ENCODE assay signal across 14 cellular contexts in the genomic region with DNA sequence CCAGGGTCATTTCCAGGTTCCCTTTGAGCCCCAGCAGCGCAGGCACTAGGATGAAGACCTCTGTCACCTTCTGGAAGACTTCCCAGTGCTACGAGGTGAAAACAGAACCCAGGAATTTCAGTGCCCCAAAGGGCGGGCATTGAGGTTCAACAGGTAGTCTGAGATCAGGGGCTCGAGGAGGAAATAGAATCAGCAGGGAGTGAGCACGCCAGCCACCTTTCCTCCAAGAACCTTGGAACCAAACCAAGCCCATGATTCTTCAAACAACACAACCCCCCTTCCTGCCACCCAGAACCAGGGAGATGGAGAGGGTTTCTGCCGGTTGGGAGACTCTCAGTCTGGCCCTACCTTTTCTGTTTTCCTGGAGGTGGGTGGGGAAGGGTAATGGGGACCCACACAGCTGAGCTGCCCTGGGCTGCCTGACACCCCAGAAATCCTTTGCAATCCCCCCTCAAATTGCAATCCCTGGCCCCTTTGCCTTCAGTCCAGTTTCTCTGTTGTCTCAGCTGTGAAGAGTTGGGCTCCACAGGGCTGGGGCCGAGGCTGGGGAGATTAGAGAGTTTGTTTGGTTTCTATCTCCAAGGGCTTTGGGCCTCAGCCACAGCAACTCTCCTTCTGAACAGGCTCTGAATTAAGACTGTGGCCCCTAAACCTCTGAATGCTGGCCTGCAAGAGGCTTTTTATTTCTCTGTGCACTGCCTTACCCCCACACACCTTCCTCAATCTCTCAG. TPM values are rescaled to one million over a fixed set of nuclear protein-coding genes. Genes with fewer than 3 reads are reported as not detected.
DNase-seq lines count a peak whose midpoint lies in the region; ATAC-seq and TF ChIP-seq lines count a peak whose summit lies in the region.
"Had no signal": no experiment of that assay in that cellular context is flagged by ENCODE, and none has a peak within 500 bp of the region (broad histone marks: within the 10 kb centered on the region; RNA-seq: fewer than 3 reads in every experiment).

No MANE protein-coding gene starts in this region.

- H3K36me3 ChIP-seq in heart right ventricle, result peaks cover 4 to 64% (median 42%) of the 10 kb centered on the region in 9 donors
- peaks cover 44 to 46% of the 10 kb centered on the region in 2 experiments for H3K36me3 ChIP-seq in mesenchymal stem cell (ENCODE audit: control insufficient read depth in 1 of 2, insufficient read depth in 2 of 2, low read depth in 1 of 2, low read length in 2 of 2)
- no peaks in the 10 kb centered on the region for H3K36me3 ChIP-seq in mucosa of descending colon (ENCODE audit: low read depth)

- intact Hi-C loops in heart right ventricle (cut with DNase I), result loop anchor here in 2 of 10 donors (5.0 to 10.0 kb wide), 2 partner anchors 106 to 304 kb away; no protein-coding TSS in a partner anchor
- intact Hi-C loops in Right ventricle myocardium inferior (cut with DNase I), result no loop called here
- intact Hi-C loops in mucosa of descending colon (cut with DNase I, micrococcal nuclease), result no loop called here

- peak overlapping the region in 9 of 10 donors; percentile 17 to 71 (median 61) for H3K27ac ChIP-seq in heart right ventricle
- H3K27ac ChIP-seq in mesenchymal stem cell (ENCODE audit: low read length, poor library complexity, severe bottlenecking), result no peak overlapping the region

- H4K8ac ChIP-seq in mesenchymal stem cell (ENCODE audit: low read length), result no peak overlapping the region

- H3K4me1 ChIP-seq in heart right ventricle (peaks cover 3 to 92% (median 48%) of the 10 kb centered on the region in 9 donors), mesenchymal stem cell (ENCODE audit: control insufficient read depth, insufficient read depth, low read depth, low read length) (peaks cover 12% of the 10 kb centered on the region), mucosa of descending colon (ENCODE audit: low read depth) (no peaks in the 10 kb centered on the region)

- peaks cover 24% of the 10 kb centered on the region for H3K79me1 ChIP-seq in mesenchymal stem cell (replicated peaks; ENCODE audit: low read length, poor library complexity, severe bottlenecking)

- no peaks in the 10 kb centered on the region for H3K9me3 ChIP-seq in heart right ventricle
- H3K9me3 ChIP-seq in mesenchymal stem cell (ENCODE audit: control insufficient read depth, low read length), result no peaks in the 10 kb centered on the region
- no peaks in the 10 kb centered on the region for H3K9me3 ChIP-seq in mucosa of descending colon

- peaks cover 16% of the 10 kb centered on the region for H3K4me1 Mint-ChIP-seq in activated CD8-positive, alpha-beta T cell treated with anti-CD3 and anti-CD28 coated beads, Interleukin-2, amount 10 ng/mL, durations not matched to agents 7 days and 5 days (ENCODE audit: low read depth)

- no peak overlapping the region for H3K4me2 ChIP-seq in mesenchymal stem cell (ENCODE audit: low read length, poor library complexity, severe bottlenecking)

- no peak overlapping the region for H2AFZ ChIP-seq in mesenchymal stem cell (ENCODE audit: low read depth, low read length)

- no peak overlapping the region for H2BK12ac ChIP-seq in mesenchymal stem cell (ENCODE audit: low read length in 2 of 2)

- H3K36me3 Mint-ChIP-seq in activated CD8-positive, alpha-beta T cell treated with anti-CD3 and anti-CD28 coated beads, Interleukin-2, amount 10 ng/mL, durations not matched to agents 7 days and 5 days (ENCODE audit: low read depth), result peaks cover 2% of the 10 kb centered on the region

- 42 to 51% methylated on average over 7 of the region's 7 CpGs for WGBS in heart right ventricle, 2 donors
- 90% methylated on average over 5 of the region's 7 CpGs for WGBS in mesenchymal stem cell

- DNase-seq in heart right ventricle (no peak), Right ventricle myocardium inferior (ENCODE audit: missing footprints) (no peak), mesenchymal stem cell (no peak), ureter (ENCODE audit: low spot score) (peak; percentile 59), SW 1271 (lab: John Stamatoyannopoulos, UW) (no peak), cortex of kidney (lab: John Stamatoyannopoulos, UW) (no peak), mucosa of descending colon (no peak)
- no peak for DNase-seq in activated CD8-positive, alpha-beta T cell treated with anti-CD3 and anti-CD28 coated beads, Interleukin-2, amount 10 ng/mL, durations not matched to agents 7 days and 5 days
- DNase-seq: DMS 273 treated with DMSO at 0.1 percent for 48 hours, midbrain, NCI-H1105, NCI-H2227 treated with DMSO at 0.1 percent for 48 hours, SIG-M5 had no signal

- H3K27me3 Mint-ChIP-seq in activated CD8-positive, alpha-beta T cell treated with anti-CD3 and anti-CD28 coated beads, Interleukin-2, amount 10 ng/mL, durations not matched to agents 7 days and 5 days (ENCODE audit: low read depth), result no peaks in the 10 kb centered on the region
- H3K27me3 Mint-ChIP-seq: IgD-negative memory B cell had no signal

- no peaks in the 10 kb centered on the region for H3K27me3 ChIP-seq in heart right ventricle
- no peaks in the 10 kb centered on the region for H3K27me3 ChIP-seq in mesenchymal stem cell (ENCODE audit: control insufficient read depth in 1 of 2, insufficient read depth in 1 of 2, low read length in 2 of 2)

- H3K23ac ChIP-seq in mesenchymal stem cell (ENCODE audit: low read length in 2 of 2), result no peak overlapping the region

- CTCF ChIA-PET in activated CD8-positive, alpha-beta T cell treated with anti-CD3 and anti-CD28 coated beads, Interleukin-2, amount 10 ng/mL, durations not matched to agents 7 days and 5 days (lab: Charles Lee), result no interaction called here

- POLR2A ChIA-PET in activated CD8-positive, alpha-beta T cell treated with anti-CD3 and anti-CD28 coated beads, Interleukin-2, amount 10 ng/mL, durations not matched to agents 7 days and 5 days (lab: Charles Lee), result no interaction called here

- no peak overlapping the region for H3K4me3 Mint-ChIP-seq in activated CD8-positive, alpha-beta T cell treated with anti-CD3 and anti-CD28 coated beads, Interleukin-2, amount 10 ng/mL, durations not matched to agents 7 days and 5 days

- peak overlapping the region; percentile 48 for H3K27ac Mint-ChIP-seq in activated CD8-positive, alpha-beta T cell treated with anti-CD3 and anti-CD28 coated beads, Interleukin-2, amount 10 ng/mL, durations not matched to agents 7 days and 5 days

- no peak overlapping the region for H3K9ac ChIP-seq in mesenchymal stem cell (ENCODE audit: low read length)

- H3K18ac ChIP-seq in mesenchymal stem cell (ENCODE audit: low read depth in 1 of 2, low read length in 2 of 2), result no peak overlapping the region

- H3K14ac ChIP-seq in mesenchymal stem cell (ENCODE audit: low read length in 2 of 2), result no peak overlapping the region

- peak in 5 of 8 donors; percentile 4 to 61 (median 38) for ATAC-seq in heart right ventricle
- no peak for ATAC-seq in Right ventricle myocardium inferior
- no peak for ATAC-seq in activated CD8-positive, alpha-beta T cell treated with anti-CD3 and anti-CD28 coated beads, Interleukin-2, amount 10 ng/mL, durations not matched to agents 7 days and 5 days
- ATAC-seq in mucosa of descending colon, result no peak

- no peak overlapping the region for H4K91ac ChIP-seq in mesenchymal stem cell (ENCODE audit: low read length)

- peak overlapping the region; percentile 64 for H2BK15ac ChIP-seq in mesenchymal stem cell (ENCODE audit: low read depth, poor library complexity, severe bottlenecking)

- no peak overlapping the region for H3K4ac ChIP-seq in mesenchymal stem cell (ENCODE audit: low read depth in 1 of 2, low read length in 2 of 2)

- H3K4me3 ChIP-seq in heart right ventricle (peak overlapping the region in 1 of 10 donors; percentile 1), mesenchymal stem cell (ENCODE audit: insufficient read depth in 1 of 2, low read depth in 1 of 2, low read length in 2 of 2) (no peak overlapping the region), mucosa of descending colon (no peak overlapping the region)

- TF ChIP-seq CTCF in heart right ventricle (IDR thresholded peaks at IDR 0.05), result no peak
- TF ChIP-seq CTCF in mucosa of descending colon (IDR thresholded peaks at IDR 0.05), result no peak

- no peak overlapping the region for H2AK5ac ChIP-seq in mesenchymal stem cell (ENCODE audit: low read length, severe bottlenecking)

- no peaks in the 10 kb centered on the region for H3K9me3 Mint-ChIP-seq in activated CD8-positive, alpha-beta T cell treated with anti-CD3 and anti-CD28 coated beads, Interleukin-2, amount 10 ng/mL, durations not matched to agents 7 days and 5 days (ENCODE audit: insufficient read depth)
- H3K9me3 Mint-ChIP-seq: IgD-negative memory B cell had no signal

- H2BK5ac ChIP-seq in mesenchymal stem cell (ENCODE audit: low read depth, low read length, poor library complexity, severe bottlenecking), result no peak overlapping the region

- H2BK120ac ChIP-seq in mesenchymal stem cell (ENCODE audit: low read depth, low read length), result no peak overlapping the region

RNA-seq across cellular contexts. Expression of a gene that starts 11.9 kb away (rescaled TPM):
- total RNA-seq in heart right ventricle (100 to 1,000 TPM; 247 to 566 (median 322) TPM), Right ventricle myocardium inferior (458 TPM), ureter (27.4 TPM), mucosa of descending colon (10 to 100 TPM in 1 of 3 donors, 1 to 10 TPM in 2; 2.1 to 25.0 (median 4.9) TPM)
- polyA plus RNA-seq in heart right ventricle, result 100 to 1,000 TPM in 1 of 2 donors, 10 to 100 TPM in 1; 97.0 to 102 TPM
- 10 to 100 TPM in 1 of 2 experiments, 1 to 10 TPM in 1; 8.9 to 10.1 TPM for total RNA-seq in activated CD8-positive, alpha-beta T cell treated with anti-CD3 and anti-CD28 coated beads, Interleukin-2, amount 10 ng/mL, durations not matched to agents 7 days and 5 days
- 22.0 TPM for polyA plus RNA-seq in mesenchymal stem cell (2013, experiment 1 of 2)
- 21.4 TPM for polyA plus RNA-seq in mesenchymal stem cell (2013, experiment 2 of 2)

RNA-seq across cellular contexts. Expression of a gene that starts 25.9 kb away (rescaled TPM):
- total RNA-seq in heart right ventricle (10 to 100 TPM in 9 of 10 donors, 1 to 10 TPM in 1; 9.1 to 23.1 (median 16.3) TPM), Right ventricle myocardium inferior (16.6 TPM), ureter (19.2 TPM), mucosa of descending colon (10 to 100 TPM in 1 of 3 donors, 1 to 10 TPM in 2; 4.7 to 27.5 (median 7.8) TPM)
- 10 to 100 TPM in 1 of 2 donors, 1 to 10 TPM in 1; 5.6 to 10.4 TPM for polyA plus RNA-seq in heart right ventricle
- 10 to 100 TPM; 42.5 to 42.7 TPM for total RNA-seq in activated CD8-positive, alpha-beta T cell treated with anti-CD3 and anti-CD28 coated beads, Interleukin-2, amount 10 ng/mL, durations not matched to agents 7 days and 5 days
- 28.0 TPM for polyA plus RNA-seq in mesenchymal stem cell (2013, experiment 1 of 2)
- 29.2 TPM for polyA plus RNA-seq in mesenchymal stem cell (2013, experiment 2 of 2)

RNA-seq across cellular contexts. Expression of a gene that starts 48.8 kb away (rescaled TPM):
- total RNA-seq in heart right ventricle (1 to 10 TPM in 4 of 10 donors, under 1 TPM in 6; 0.12 to 1.9 (median 0.66) TPM), Right ventricle myocardium inferior (1.7 TPM), ureter (23.7 TPM), mucosa of descending colon (under 1 TPM in 1 of 3 donors, not detected in 2; 0.19 TPM)
- under 1 TPM; 0.30 to 0.73 TPM for polyA plus RNA-seq in heart right ventricle
- total RNA-seq in activated CD8-positive, alpha-beta T cell treated with anti-CD3 and anti-CD28 coated beads, Interleukin-2, amount 10 ng/mL, durations not matched to agents 7 days and 5 days, result under 1 TPM; 0.16 to 0.55 TPM
- not detected for polyA plus RNA-seq in mesenchymal stem cell (2013, experiment 1 of 2)
- not detected for polyA plus RNA-seq in mesenchymal stem cell (2013, experiment 2 of 2)

RNA-seq across cellular contexts. Expression of a gene that starts 51.2 kb away (rescaled TPM):
- total RNA-seq in heart right ventricle (100 to 1,000 TPM; 174 to 245 (median 211) TPM), Right ventricle myocardium inferior (185 TPM), ureter (189 TPM), mucosa of descending colon (100 to 1,000 TPM in 2 of 3 donors, 10 to 100 TPM in 1; 52.7 to 140 (median 103) TPM)
- polyA plus RNA-seq in heart right ventricle, result 100 to 1,000 TPM in 1 of 2 donors, 10 to 100 TPM in 1; 31.8 to 107 TPM
- 100 to 1,000 TPM; 236 to 237 TPM for total RNA-seq in activated CD8-positive, alpha-beta T cell treated with anti-CD3 and anti-CD28 coated beads, Interleukin-2, amount 10 ng/mL, durations not matched to agents 7 days and 5 days
- polyA plus RNA-seq in mesenchymal stem cell (2013, experiment 1 of 2), result 114 TPM
- 122 TPM for polyA plus RNA-seq in mesenchymal stem cell (2013, experiment 2 of 2)

Comparison
In these comparisons a context has a peak if more than half of its experiments do, and no peak if none do; other contexts are left out.
1. ATAC-seq: peak in heart right ventricle (5 of 8); none in Right ventricle myocardium inferior (single experiment), activated CD8-positive, alpha-beta T cell treated with anti-CD3 and anti-CD28 coated beads, Interleukin-2, amount 10 ng/mL, durations not matched to agents 7 days and 5 days (single experiment) and mucosa of descending colon (single experiment).